In the genomic region with DNA sequence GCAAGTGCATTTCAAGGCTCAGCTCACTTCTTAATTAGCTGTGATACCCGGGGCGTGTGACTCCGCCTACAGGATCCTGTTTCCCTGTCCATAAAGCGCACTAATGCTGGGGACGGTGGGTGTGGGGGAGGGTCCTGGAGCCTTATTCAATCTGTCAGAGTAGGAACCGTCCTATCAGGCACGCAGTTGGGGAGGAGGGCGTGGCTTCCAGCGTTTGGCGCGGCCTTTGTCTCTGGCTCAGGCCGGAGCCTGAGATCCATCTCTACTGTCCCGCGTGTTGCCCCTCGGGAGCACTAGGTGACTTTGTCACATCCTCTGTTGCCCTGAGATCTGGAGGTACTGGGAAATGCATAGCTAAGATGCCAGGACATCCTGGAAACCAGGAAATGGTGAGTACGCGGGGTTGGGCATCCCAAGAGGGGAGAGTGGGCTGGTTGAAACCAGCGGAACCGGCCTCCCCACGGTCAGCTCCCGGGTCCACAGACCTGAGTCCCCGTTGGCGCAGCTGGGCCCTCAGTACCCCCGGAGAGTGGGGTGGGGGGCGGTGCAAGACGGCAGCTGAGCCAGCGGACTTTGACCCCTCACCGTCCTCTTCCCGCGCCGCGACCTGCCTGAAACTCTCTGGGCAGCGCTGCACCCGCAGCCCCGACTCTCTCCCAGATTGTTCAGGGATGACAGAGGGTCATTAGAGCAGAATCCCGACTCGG, we compare ENCODE assay signal across 8 cellular contexts.
DNase-seq lines count a peak whose midpoint lies in the region; ATAC-seq and TF ChIP-seq lines count a peak whose summit lies in the region.

No MANE protein-coding gene starts in this region.

- peak overlapping the region; percentile 19 for H3K4me3 ChIP-seq in GM08714 (ENCODE audit: low read length)
- H3K4me3 ChIP-seq in MG63: peak overlapping the region; percentile 58
- no peak overlapping the region for H3K4me3 ChIP-seq in lung

- H3K27me3 Mint-ChIP-seq in chondrocyte (ENCODE audit: low read depth): peaks cover 7% of the 10 kb centered on the region
- peaks cover 61% of the 10 kb centered on the region for H3K27me3 Mint-ChIP-seq in stimulated activated naive CD8-positive, alpha-beta T cell treated with anti-CD3 and anti-CD28 coated beads, Interleukin-15, amount 100 ng/mL, for 72 hours

- peak; percentile 95 for DNase-seq in MG63
- DNase-seq in SK-N-DZ (ENCODE audit: low spot score): peak; percentile 99
- no peak for DNase-seq in chondrocyte (ENCODE audit: low spot score)
- DNase-seq in lung (ENCODE audit: low spot score): no peak
- peak; percentile 38 to 69 for DNase-seq in stimulated activated naive CD8-positive, alpha-beta T cell treated with anti-CD3 and anti-CD28 coated beads, Interleukin-15, amount 100 ng/mL, for 72 hours
- no peak for DNase-seq in occipital lobe (lab: John Stamatoyannopoulos, UW)

- H3K27me3 ChIP-seq in MG63: peaks cover 5% of the 10 kb centered on the region; the same call in 1 of the 2 replicates
- H3K27me3 ChIP-seq in lung (ENCODE audit: control insufficient read depth, insufficient read depth): no peaks in the 10 kb centered on the region

- peak overlapping the region; percentile 86 for H3K4me3 Mint-ChIP-seq in chondrocyte (ENCODE audit: unreplicated experiment)
- H3K4me3 Mint-ChIP-seq in stimulated activated naive CD8-positive, alpha-beta T cell treated with anti-CD3 and anti-CD28 coated beads, Interleukin-15, amount 100 ng/mL, for 72 hours: peak overlapping the region; percentile 87 to 90

- no peaks in the 10 kb centered on the region for H3K36me3 ChIP-seq in MG63
- H3K36me3 ChIP-seq in lung (ENCODE audit: control insufficient read depth in 2 of 2, insufficient read depth in 2 of 2, low read length in 2 of 2): no peaks in the 10 kb centered on the region

- H3K9me3 Mint-ChIP-seq in chondrocyte (ENCODE audit: low read depth): peaks cover 4% of the 10 kb centered on the region
- H3K9me3 Mint-ChIP-seq in stimulated activated naive CD8-positive, alpha-beta T cell treated with anti-CD3 and anti-CD28 coated beads, Interleukin-15, amount 100 ng/mL, for 72 hours: peaks cover 0 to under 1% of the 10 kb centered on the region in 2 donors

- TF ChIP-seq CTCF in chondrocyte (IDR thresholded peaks at IDR 0.05): no peak
- TF ChIP-seq CTCF in lung (IDR thresholded peaks at IDR 0.05; ENCODE audit: control extremely low read depth, extremely low read depth): no peak

- H3K36me3 Mint-ChIP-seq in chondrocyte (ENCODE audit: low read depth): no peaks in the 10 kb centered on the region

- H3K27ac ChIP-seq in lung (ENCODE audit: low read depth in 1 of 2, low read length in 1 of 2): no peak overlapping the region

- peaks cover 3% of the 10 kb centered on the region; the same call in 1 of the 2 replicates for H3K9me3 ChIP-seq in MG63
- peaks cover 0 to under 1% of the 10 kb centered on the region in 2 donors for H3K9me3 ChIP-seq in lung (ENCODE audit: control insufficient read depth in 2 of 2, insufficient read depth in 1 of 2, low read length in 1 of 2)

- H3K4me1 Mint-ChIP-seq in chondrocyte (ENCODE audit: low read depth): peaks cover 12% of the 10 kb centered on the region
- peaks cover 11% of the 10 kb centered on the region for H3K4me1 Mint-ChIP-seq in stimulated activated naive CD8-positive, alpha-beta T cell treated with anti-CD3 and anti-CD28 coated beads, Interleukin-15, amount 100 ng/mL, for 72 hours

- peaks cover 0 to 5% of the 10 kb centered on the region in 2 donors for H3K4me1 ChIP-seq in lung (ENCODE audit: control insufficient read depth in 2 of 2, insufficient read depth in 2 of 2, low read length in 2 of 2)

- peak; percentile 96 for ATAC-seq in GM21786 (IDR thresholded peaks at IDR 0.05; ENCODE audit: unreplicated experiment)
- ATAC-seq in lung (ENCODE audit: insufficient read depth, low FRiP score): peak; percentile 28
- ATAC-seq in stimulated activated naive CD8-positive, alpha-beta T cell treated with anti-CD3 and anti-CD28 coated beads, Interleukin-15, amount 100 ng/mL, for 72 hours: peak; percentile 94

- H3K27ac Mint-ChIP-seq in chondrocyte (ENCODE audit: unreplicated experiment): no peak overlapping the region
- peak overlapping the region; percentile 74 to 92 for H3K27ac Mint-ChIP-seq in stimulated activated naive CD8-positive, alpha-beta T cell treated with anti-CD3 and anti-CD28 coated beads, Interleukin-15, amount 100 ng/mL, for 72 hours

- 2 to 4% methylated on average over 37 of the region's 37 CpGs for WGBS in lung, 2 donors

Comparison
In these comparisons a context has a peak if more than half of its experiments do, and no peak if none do; other contexts are left out.
1. ATAC-seq: peak in every context shown above with its lines; median percentile 96 in GM21786; 94 in stimulated activated naive CD8-positive, alpha-beta T cell treated with anti-CD3 and anti-CD28 coated beads, Interleukin-15, amount 100 ng/mL, for 72 hours; 28 in lung.
2. DNase-seq: peak in MG63 (single experiment), SK-N-DZ (single experiment) and stimulated activated naive CD8-positive, alpha-beta T cell treated with anti-CD3 and anti-CD28 coated beads, Interleukin-15, amount 100 ng/mL, for 72 hours (2 of 2); none in chondrocyte (single experiment), lung (single experiment) and occipital lobe (single experiment).